Comparison of ENCODE assay signal across 20 cellular contexts in genomic region chr11:94595061-94595460, GRCh38. TPM values are rescaled to one million over a fixed set of nuclear protein-coding genes. Genes with fewer than 3 reads are reported as not detected.
A peak's percentile ranks its signal among the peaks of the same experiment; 100 is the strongest.
DNase-seq lines count a peak whose midpoint lies in the region; ATAC-seq and TF ChIP-seq lines count a peak whose summit lies in the region.
"Had no signal": no experiment of that assay in that cellular context is flagged by ENCODE, and none has a peak within 500 bp of the region (broad histone marks: within the 10 kb centered on the region; RNA-seq: fewer than 3 reads in every experiment).

No MANE protein-coding gene starts in this region.

- H3K9me3 ChIP-seq in T-helper 17 cell (ENCODE audit: control insufficient read depth, low read length, poor library complexity, severe bottlenecking): no peaks in the 10 kb centered on the region
- H3K9me3 ChIP-seq: HAP-1 had no signal

- H3K27ac Mint-ChIP-seq in neural crest cell (ENCODE audit: unreplicated experiment) (peak overlapping the region; percentile 30), T-helper 17 cell (no peak overlapping the region)
- H3K27ac Mint-ChIP-seq: activated CD8-positive, alpha-beta memory T cell treated with anti-CD3 and anti-CD28 coated beads, Interleukin-2, amount 10 ng/mL, durations not matched to agents 7 days and 5 days; stimulated activated effector memory CD8-positive, alpha-beta T cell treated with anti-CD3 and anti-CD28 coated beads, Interleukin-12 subunit alpha, Interleukin-12 subunit beta, amount 100 ng/mL, for 72 hours had no signal

- in situ Hi-C loops in GM18951 (cut with MboI; ENCODE audit: low sequenced_read_pairs, unreplicated experiment): no loop called here

- no peak for DNase-seq in neural crest cell (ENCODE audit: low read depth, low spot score)
- DNase-seq in DMS79 treated with DMSO at 0.1 percent for 48 hours (lab: John Stamatoyannopoulos, UW): no peak
- no peak for DNase-seq in T-helper 17 cell
- DNase-seq in pons (ENCODE audit: low spot score): no peak
- DNase-seq: activated CD4-positive, CD25-positive, alpha-beta regulatory T cell treated with anti-CD3 and anti-CD28 coated beads, Interleukin-2, amount 50 U/mL, for 72 hours; activated CD8-positive, alpha-beta memory T cell treated with anti-CD3 and anti-CD28 coated beads, Interleukin-2, amount 10 ng/mL, durations not matched to agents 7 days and 5 days; activated gamma-delta T cell treated with Interleukin-2 at 50 U/mL for 16 hours; DND-41; mesendoderm; NCI-H2029; NCI-H510A treated with DMSO at 0.1 percent for 48 hours; nephron progenitor cell; SHP77; T-helper 2 cell; trophoblast cell had no signal

- ATAC-seq in GM21825 (IDR thresholded peaks at IDR 0.05; ENCODE audit: unreplicated experiment): peak; percentile 47
- peak; percentile 36 for ATAC-seq in HG03342 (IDR thresholded peaks at IDR 0.05; ENCODE audit: unreplicated experiment)
- ATAC-seq in T-helper 17 cell: no peak
- ATAC-seq: activated CD8-positive, alpha-beta memory T cell treated with anti-CD3 and anti-CD28 coated beads, Interleukin-2, amount 10 ng/mL, durations not matched to agents 7 days and 5 days; stimulated activated effector memory CD8-positive, alpha-beta T cell treated with anti-CD3 and anti-CD28 coated beads, Interleukin-12 subunit alpha, Interleukin-12 subunit beta, amount 100 ng/mL, for 72 hours had no signal

- TF ChIP-seq POLR2A in GM18951 (IDR thresholded peaks at IDR 0.05; ENCODE audit: extremely low read depth, insufficient read depth, insufficient read length): peak; percentile 37

- H3K4me3 Mint-ChIP-seq in neural crest cell: no peak overlapping the region
- H3K4me3 Mint-ChIP-seq in T-helper 17 cell: no peak overlapping the region
- H3K4me3 Mint-ChIP-seq: activated CD8-positive, alpha-beta memory T cell treated with anti-CD3 and anti-CD28 coated beads, Interleukin-2, amount 10 ng/mL, durations not matched to agents 7 days and 5 days; nephron progenitor cell; stimulated activated effector memory CD8-positive, alpha-beta T cell treated with anti-CD3 and anti-CD28 coated beads, Interleukin-12 subunit alpha, Interleukin-12 subunit beta, amount 100 ng/mL, for 72 hours had no signal

- H3K27me3 Mint-ChIP-seq in neural crest cell (ENCODE audit: low read depth): no peaks in the 10 kb centered on the region
- H3K27me3 Mint-ChIP-seq in T-helper 17 cell: no peaks in the 10 kb centered on the region
- H3K27me3 Mint-ChIP-seq: activated CD8-positive, alpha-beta memory T cell treated with anti-CD3 and anti-CD28 coated beads, Interleukin-2, amount 10 ng/mL, durations not matched to agents 7 days and 5 days had no signal

- H3K4me1 Mint-ChIP-seq in neural crest cell (peaks cover 13% of the 10 kb centered on the region), T-helper 17 cell (no peaks in the 10 kb centered on the region)
- H3K4me1 Mint-ChIP-seq: activated CD8-positive, alpha-beta memory T cell treated with anti-CD3 and anti-CD28 coated beads, Interleukin-2, amount 10 ng/mL, durations not matched to agents 7 days and 5 days; stimulated activated effector memory CD8-positive, alpha-beta T cell treated with anti-CD3 and anti-CD28 coated beads, Interleukin-12 subunit alpha, Interleukin-12 subunit beta, amount 100 ng/mL, for 72 hours had no signal

- no peaks in the 10 kb centered on the region for H3K9me3 Mint-ChIP-seq in neural crest cell
- H3K9me3 Mint-ChIP-seq: stimulated activated effector memory CD8-positive, alpha-beta T cell treated with anti-CD3 and anti-CD28 coated beads, Interleukin-12 subunit alpha, Interleukin-12 subunit beta, amount 100 ng/mL, for 72 hours had no signal

- H3K36me3 Mint-ChIP-seq in neural crest cell (ENCODE audit: low read depth) (no peaks in the 10 kb centered on the region), T-helper 17 cell (ENCODE audit: low read depth) (peaks cover 9% of the 10 kb centered on the region)
- H3K36me3 Mint-ChIP-seq: activated CD8-positive, alpha-beta memory T cell treated with anti-CD3 and anti-CD28 coated beads, Interleukin-2, amount 10 ng/mL, durations not matched to agents 7 days and 5 days; stimulated activated effector memory CD8-positive, alpha-beta T cell treated with anti-CD3 and anti-CD28 coated beads, Interleukin-12 subunit alpha, Interleukin-12 subunit beta, amount 100 ng/mL, for 72 hours had no signal

- no peak for TF ChIP-seq CTCF in neural crest cell (conservative IDR thresholded peaks at IDR 0.05)

RNA-seq across cellular contexts. Expression of gene PIWIL4, which starts 27.9 kb away (rescaled TPM):
- total RNA-seq in neural crest cell (0.68 and 0.72 TPM in 2 replicates), T-helper 17 cell (1 to 10 TPM; 1.3 to 1.6 TPM)

RNA-seq across cellular contexts. Expression of gene FUT4, which starts 51.3 kb away (rescaled TPM):
- total RNA-seq in neural crest cell: 5.2 and 5.9 TPM in 2 replicates
- total RNA-seq in T-helper 17 cell: 1 to 10 TPM; 3.6 to 5.2 TPM
